ENCODE assay signal across 9 cellular contexts in the genomic region with DNA sequence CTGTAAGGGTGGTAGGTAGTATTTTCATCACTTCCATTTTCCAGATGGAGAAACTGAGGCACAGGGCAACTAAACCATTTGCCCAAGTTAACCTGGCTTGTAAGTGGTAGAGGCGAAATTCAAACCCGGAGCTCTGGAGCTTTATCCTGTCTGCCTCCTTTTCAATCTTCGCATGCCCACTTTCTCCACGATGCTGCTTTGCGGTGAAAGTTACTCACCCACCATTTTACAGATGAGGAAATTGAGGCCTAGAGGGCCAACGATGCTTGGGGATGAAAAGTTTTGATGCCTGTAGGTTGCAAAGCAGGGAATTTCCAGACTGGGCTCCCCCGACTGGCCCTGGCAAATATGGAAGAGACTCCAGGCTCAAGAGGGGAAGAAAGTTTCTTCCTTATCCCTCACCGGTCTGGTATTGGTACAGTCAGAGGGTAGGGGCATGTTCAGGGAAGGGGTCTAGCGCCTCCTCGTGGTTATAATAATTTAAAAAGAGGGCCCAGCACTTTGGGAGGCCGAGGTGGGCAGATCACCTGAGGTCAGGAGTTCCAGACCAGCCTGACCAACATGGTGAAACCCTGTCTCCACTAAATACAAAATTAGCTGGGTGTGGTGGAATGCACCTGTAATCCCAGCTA. TPM values are rescaled to one million over a fixed set of nuclear protein-coding genes. Genes with fewer than 3 reads are reported as not detected.
DNase-seq lines count a peak whose midpoint lies in the region; ATAC-seq and TF ChIP-seq lines count a peak whose summit lies in the region.
"Had no signal": no experiment of that assay in that cellular context is flagged by ENCODE, and none has a peak within 500 bp of the region (broad histone marks: within the 10 kb centered on the region; RNA-seq: fewer than 3 reads in every experiment).

No MANE protein-coding gene starts in this region.

- intact Hi-C loops in left ventricle myocardium inferior (cut with micrococcal nuclease) (no loop called here), right cardiac atrium (cut with DNase I) (no loop called here)

- H3K27ac ChIP-seq in left ventricle myocardium inferior (replicated peaks): no peak overlapping the region
- no peak overlapping the region for H3K27ac ChIP-seq in right cardiac atrium (ENCODE audit: low read length)
- no peak overlapping the region for H3K27ac ChIP-seq in RWPE2 (ENCODE audit: poor library complexity, severe bottlenecking)

- no peaks in the 10 kb centered on the region for H3K9me3 ChIP-seq in left ventricle myocardium inferior (replicated peaks)
- no peaks in the 10 kb centered on the region for H3K9me3 ChIP-seq in right cardiac atrium (ENCODE audit: control insufficient read depth, low read length)
- H3K9me3 ChIP-seq in RWPE2 (ENCODE audit: severe bottlenecking): no peaks in the 10 kb centered on the region

- H3K4me1 ChIP-seq in left ventricle myocardium inferior (peaks cover 16% of the 10 kb centered on the region), right cardiac atrium (ENCODE audit: control insufficient read depth, insufficient read depth, low read length) (peaks cover 2% of the 10 kb centered on the region), RWPE2 (ENCODE audit: insufficient read depth, poor library complexity, severe bottlenecking) (peaks cover 7% of the 10 kb centered on the region)

- no peak for ATAC-seq in right cardiac atrium
- ATAC-seq in RWPE2 (ENCODE audit: low read depth): no peak
- ATAC-seq in HG03439 (IDR thresholded peaks at IDR 0.05; ENCODE audit: unreplicated experiment): no peak
- ATAC-seq in HG03280 (IDR thresholded peaks at IDR 0.05; ENCODE audit: unreplicated experiment): no peak

- WGBS in right cardiac atrium: 59% methylated on average over 11 of the region's 11 CpGs

- peaks cover 68% of the 10 kb centered on the region for H3K27me3 ChIP-seq in left ventricle myocardium inferior (ENCODE audit: low read depth)
- peaks cover 3% of the 10 kb centered on the region for H3K27me3 ChIP-seq in right cardiac atrium (ENCODE audit: control insufficient read depth, insufficient read depth)
- no peaks in the 10 kb centered on the region for H3K27me3 ChIP-seq in RWPE2 (ENCODE audit: insufficient read depth, poor library complexity, severe bottlenecking)

- H3K36me3 ChIP-seq in left ventricle myocardium inferior (no peaks in the 10 kb centered on the region), RWPE2 (ENCODE audit: low read depth) (peaks cover 18% of the 10 kb centered on the region)

- TF ChIP-seq CTCF in left ventricle myocardium inferior (IDR thresholded peaks at IDR 0.05; ENCODE audit: borderline replicate concordance) (peak; percentile 53), RWPE2 (IDR thresholded peaks at IDR 0.05; ENCODE audit: poor library complexity, severe bottlenecking) (peak; percentile 20), fibroblast of pulmonary artery (IDR thresholded peaks at IDR 0.05; ENCODE audit: low read length, missing control alignments) (peak; percentile 35)

- DNase-seq in left ventricle myocardium inferior (no peak), right cardiac atrium (no peak), RWPE2 (ENCODE audit: low spot score) (no peak), fibroblast of pulmonary artery (ENCODE audit: low read depth) (peak; percentile 49), mesenteric fat pad (ENCODE audit: low spot score) (no peak)
- DNase-seq in stimulated activated CD4-positive, alpha-beta T cell treated with anti-CD3 and anti-CD28 coated beads, Interleukin-4, amount 100 ng/mL, for 4 hours: no peak
- DNase-seq: stimulated activated CD8-positive, alpha-beta memory T cell treated with anti-CD3 and anti-CD28 coated beads, Interleukin-4, amount 100 ng/mL, for 48 hours had no signal

- H3K4me3 ChIP-seq in left ventricle myocardium inferior (no peak overlapping the region), right cardiac atrium (ENCODE audit: low read length) (no peak overlapping the region), RWPE2 (ENCODE audit: severe bottlenecking) (no peak overlapping the region), fibroblast of pulmonary artery (replicated peaks; ENCODE audit: low read depth, low read length) (no peak overlapping the region)

RNA-seq across cellular contexts. Expression of a gene that starts 1.9 kb away (rescaled TPM):
- total RNA-seq in left ventricle myocardium inferior (0.14 TPM), right cardiac atrium (under 1 TPM in 2 of 4 donors, not detected in 2; 0.09 to 0.25 TPM), mesenteric fat pad (0.55 TPM)
- polyA plus RNA-seq in right cardiac atrium: 0.54 TPM

RNA-seq across cellular contexts. Expression of a gene that starts 3.4 kb away (rescaled TPM):
- total RNA-seq in left ventricle myocardium inferior: 1.8 TPM
- 1 to 10 TPM; 2.0 to 3.7 (median 3.4) TPM for total RNA-seq in right cardiac atrium
- polyA plus RNA-seq in right cardiac atrium: 0.84 TPM
- total RNA-seq in mesenteric fat pad: 16.4 TPM

RNA-seq across cellular contexts. Expression of a gene that starts 29.6 kb away (rescaled TPM):
- 133 TPM for total RNA-seq in left ventricle myocardium inferior
- 10 to 100 TPM; 68.8 to 89.5 (median 78.8) TPM for total RNA-seq in right cardiac atrium
- 92.6 TPM for polyA plus RNA-seq in right cardiac atrium
- total RNA-seq in mesenteric fat pad: 88.3 TPM

RNA-seq across cellular contexts. Expression of a gene that starts 31.7 kb away (rescaled TPM):
- total RNA-seq in left ventricle myocardium inferior: 22.4 TPM
- 10 to 100 TPM; 28.2 to 38.4 (median 33.0) TPM for total RNA-seq in right cardiac atrium
- 36.8 TPM for polyA plus RNA-seq in right cardiac atrium
- 55.4 TPM for total RNA-seq in mesenteric fat pad

RNA-seq across cellular contexts. Expression of a gene that starts 48.7 kb away (rescaled TPM):
- 133 TPM for total RNA-seq in left ventricle myocardium inferior
- total RNA-seq in right cardiac atrium: 100 to 1,000 TPM; 136 to 537 (median 382) TPM
- 273 TPM for polyA plus RNA-seq in right cardiac atrium
- 1,009 TPM for total RNA-seq in mesenteric fat pad
